20 cellular contexts compared by ENCODE assay signal in the genomic region with DNA sequence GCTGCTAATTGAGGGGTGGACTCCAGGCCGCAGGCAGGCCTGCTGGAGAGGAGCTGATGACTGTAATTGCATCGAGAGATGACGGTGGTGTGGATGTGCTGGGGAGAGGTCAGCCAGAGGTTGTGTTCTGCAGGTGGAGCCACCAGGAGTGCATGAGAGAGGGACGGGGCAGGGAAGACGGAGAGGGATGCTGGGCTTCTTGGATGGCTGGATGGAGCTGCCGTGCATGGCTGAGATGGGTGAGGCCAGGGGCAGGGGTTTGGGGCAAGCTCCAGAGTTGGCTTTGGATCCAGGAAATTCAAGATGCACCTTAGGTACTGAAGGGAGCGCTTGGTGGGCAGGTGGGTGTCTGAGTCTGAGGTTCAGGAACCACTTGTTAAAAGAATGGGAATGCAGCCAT.
A peak's percentile ranks its signal among the peaks of the same experiment; 100 is the strongest.
DNase-seq lines count a peak whose midpoint lies in the region; ATAC-seq, FAIRE-seq and TF ChIP-seq lines count a peak whose summit lies in the region.
"Had no signal": no experiment of that assay in that cellular context is flagged by ENCODE, and none has a peak within 500 bp of the region (broad histone marks: within the 10 kb centered on the region; RNA-seq: fewer than 3 reads in every experiment).

No MANE protein-coding gene starts in this region.

- TF ChIP-seq EP300 in HepG2 (IDR thresholded peaks at IDR 0.05; ENCODE audit: low read depth in 2 of 2, low read length in 2 of 2), result no peak
- TF ChIP-seq EP300 in HepG2 (CRISPR knock-in tag; IDR thresholded peaks at IDR 0.05; ENCODE audit: borderline replicate concordance), result no peak

- DNase-seq in HepG2 (ENCODE audit: low spot score) (no peak), right lobe of liver (no peak), WTC11 (ENCODE audit: low spot score) (no peak), neural crest cell (ENCODE audit: low read depth, low spot score) (no peak), frontal cortex (ENCODE audit: low spot score in 2 of 2) (no peak), coronary artery (ENCODE audit: low spot score) (no peak)
- DNase-seq: C1 segment of cervical spinal cord, GDM1, MG63, NCI-H1092, NCI-H146, NCI-H2081 treated with DMSO at 0.1 percent for 48 hours, NCI-H510A treated with DMSO at 0.1 percent for 48 hours, NCI-H82, SJCRH30 had no signal

- no TSS peak for BruUV-seq in HepG2 (replicated peaks; lab: Mats Ljungman, UMichigan)

- H3K9me3 ChIP-seq in HepG2 (ENCODE audit: low read length), result no peaks in the 10 kb centered on the region
- H3K9me3 ChIP-seq in right lobe of liver, result no peaks in the 10 kb centered on the region
- H3K9me3 ChIP-seq: MG63, SJCRH30 had no signal

- CTCF ChIA-PET in HepG2 (lab: Yijun Ruan, JAX; ENCODE audit: low intra/inter-chr PET ratio, low total read pairs) (no interaction called here), WTC11 (lab: Charles Lee) (interaction anchor here (1.1 kb wide), 1 partner anchor 23 kb away, joined by 5 read pairs; no protein-coding TSS in a partner anchor)

- POLR2A ChIA-PET in HepG2 (lab: Yijun Ruan, JAX), result no interaction called here
- POLR2A ChIA-PET in WTC11 (lab: Charles Lee), result no interaction called here

- H3K9me3 Mint-ChIP-seq in WTC11 (no peaks in the 10 kb centered on the region), neural crest cell (no peaks in the 10 kb centered on the region)

- H3K4me1 Mint-ChIP-seq in WTC11 (peaks cover 37% of the 10 kb centered on the region), neural crest cell (peaks cover 36% of the 10 kb centered on the region)

- no peak for TF ChIP-seq POLR2A in HepG2 (IDR thresholded peaks at IDR 0.05; ENCODE audit: insufficient read depth in 1 of 2, low read depth in 2 of 2, low read length in 2 of 2)
- no peak for TF ChIP-seq POLR2A in right lobe of liver (IDR thresholded peaks at IDR 0.05)

- no peaks in the 10 kb centered on the region for H3K27me3 Mint-ChIP-seq in WTC11 (ENCODE audit: low read depth)
- H3K27me3 Mint-ChIP-seq in neural crest cell (ENCODE audit: low read depth), result peaks cover 2% of the 10 kb centered on the region

- H3K4me3 ChIP-seq in HepG2 (replicated peaks in 1 of 3; ENCODE audit: insufficient read depth in 1 of 3, low read depth in 2 of 3, low read length in 3 of 3) (no peak overlapping the region), right lobe of liver (no peak overlapping the region), coronary artery (no peak overlapping the region)
- H3K4me3 ChIP-seq: MG63, SJCRH30 had no signal

- in situ Hi-C loops in HepG2 (cut with HindIII; ENCODE audit: extremely low pct_ligation_motif_present, low pct_unique_long_range_greater_than_20kb), result no loop called here

- no peak for FAIRE-seq in HepG2 (lab: Jason Lieb, UNC)
- FAIRE-seq in frontal cortex (lab: Jason Lieb, UNC), result no peak
- FAIRE-seq: A204.1, GM12892, H1 had no signal

- H3K27ac ChIP-seq in HepG2 (ENCODE audit: extremely low read length, insufficient read depth, low read length), result no peak overlapping the region
- no peak overlapping the region for H3K27ac ChIP-seq in right lobe of liver
- H3K27ac ChIP-seq in coronary artery, result no peak overlapping the region
- H3K27ac ChIP-seq: SJCRH30 had no signal

- TF ChIP-seq CTCF in HepG2 (CRISPR knock-in tag; IDR thresholded peaks at IDR 0.05) (no peak), right lobe of liver (IDR thresholded peaks at IDR 0.05) (no peak), WTC11 (IDR thresholded peaks at IDR 0.05) (no peak), neural crest cell (conservative IDR thresholded peaks at IDR 0.05) (no peak), coronary artery (IDR thresholded peaks at IDR 0.05) (no peak)

- H3K4me3 Mint-ChIP-seq in WTC11 (no peak overlapping the region), neural crest cell (no peak overlapping the region)

- peaks cover 27% of the 10 kb centered on the region for H3K4me1 ChIP-seq in HepG2 (ENCODE audit: insufficient read depth, low read length)
- H3K4me1 ChIP-seq in right lobe of liver, result peaks cover 0 to 10% (median 4%) of the 10 kb centered on the region in 4 donors

- no peak overlapping the region for H3K9ac ChIP-seq in HepG2 (ENCODE audit: insufficient read depth, low read depth, low read length)

- no peak overlapping the region for H3K4me2 ChIP-seq in HepG2 (ENCODE audit: low read depth, low read length)

- H2AFZ ChIP-seq in HepG2 (ENCODE audit: low read length), result no peak overlapping the region

- 98% methylated on average over 7 of the region's 7 CpGs for WGBS in HepG2 (ENCODE audit: low lambda C conversion rate)
- 75% methylated on average over 2 of the region's 7 CpGs for whole genome bisulfite sequencing in right lobe of liver (ENCODE audit: insufficient coverage, low coverage, low lambda C conversion rate, missing lambda C conversion rate)

- peaks cover 98% of the 10 kb centered on the region for H4K20me1 ChIP-seq in HepG2 (ENCODE audit: insufficient read depth, low read length)

- H3K36me3 Mint-ChIP-seq in WTC11, result no peaks in the 10 kb centered on the region
- peaks cover 4% of the 10 kb centered on the region for H3K36me3 Mint-ChIP-seq in neural crest cell (ENCODE audit: low read depth)

- H3K36me3 ChIP-seq in HepG2 (replicated peaks in 1 of 2; ENCODE audit: control insufficient read depth in 1 of 2, insufficient read depth in 2 of 2, low read length in 2 of 2), result peaks cover 23 to 65% of the 10 kb centered on the region in 2 experiments
- H3K36me3 ChIP-seq in right lobe of liver, result no peaks in the 10 kb centered on the region
- H3K36me3 ChIP-seq: SJCRH30 had no signal

- TF ChIP-seq RAD21 in HepG2 (CRISPR knock-in tag; IDR thresholded peaks at IDR 0.05), result no peak

- no peaks in the 10 kb centered on the region for H3K27me3 ChIP-seq in HepG2 (ENCODE audit: control insufficient read depth in 1 of 2, insufficient read depth in 2 of 2, low read length in 2 of 2)
- H3K27me3 ChIP-seq in right lobe of liver, result no peaks in the 10 kb centered on the region
- H3K27me3 ChIP-seq: MG63, SJCRH30 had no signal

- ATAC-seq in HepG2 (no peak), right lobe of liver (no peak), WTC11 (no peak), HG03039 (IDR thresholded peaks at IDR 0.05; ENCODE audit: unreplicated experiment) (no peak), GM21786 (IDR thresholded peaks at IDR 0.05; ENCODE audit: unreplicated experiment) (no peak)

- intact Hi-C loops in HepG2 (cut with micrococcal nuclease; ENCODE audit: unreplicated experiment), result no loop called here
- intact Hi-C loops in right lobe of liver (cut with DNase I), result no loop called here

- H3K27ac Mint-ChIP-seq in WTC11 (peak overlapping the region; percentile 44; the same call in 1 of the 2 replicates), neural crest cell (ENCODE audit: unreplicated experiment) (peak overlapping the region; percentile 32)

- peaks cover 95% of the 10 kb centered on the region for H3K79me2 ChIP-seq in HepG2 (ENCODE audit: insufficient read depth, low read length)

TF ChIP-seq in HepG2, 621 proteins besides CTCF, POLR2A, EP300 and RAD21 (continues in another document):
- TF ChIP-seq, protein P1, sequence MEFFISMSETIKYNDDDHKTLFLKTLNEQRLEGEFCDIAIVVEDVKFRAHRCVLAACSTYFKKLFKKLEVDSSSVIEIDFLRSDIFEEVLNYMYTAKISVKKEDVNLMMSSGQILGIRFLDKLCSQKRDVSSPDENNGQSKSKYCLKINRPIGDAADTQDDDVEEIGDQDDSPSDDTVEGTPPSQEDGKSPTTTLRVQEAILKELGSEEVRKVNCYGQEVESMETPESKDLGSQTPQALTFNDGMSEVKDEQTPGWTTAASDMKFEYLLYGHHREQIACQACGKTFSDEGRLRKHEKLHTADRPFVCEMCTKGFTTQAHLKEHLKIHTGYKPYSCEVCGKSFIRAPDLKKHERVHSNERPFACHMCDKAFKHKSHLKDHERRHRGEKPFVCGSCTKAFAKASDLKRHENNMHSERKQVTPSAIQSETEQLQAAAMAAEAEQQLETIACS (CRISPR knock-in tag; IDR thresholded peaks at IDR 0.05), result no peak

TF ChIP-seq in WTC11, 78 proteins besides CTCF, POLR2A, EP300 and RAD21 (continues in another document):
- TF ChIP-seq ZNF671 (CRISPR knock-in tag; IDR thresholded peaks at IDR 0.05) (no peak), MYBL2 (CRISPR knock-in tag; IDR thresholded peaks at IDR 0.05) (no peak), ZNF416 (CRISPR knock-in tag; IDR thresholded peaks at IDR 0.05) (no peak)
- TF ChIP-seq, protein P2, sequence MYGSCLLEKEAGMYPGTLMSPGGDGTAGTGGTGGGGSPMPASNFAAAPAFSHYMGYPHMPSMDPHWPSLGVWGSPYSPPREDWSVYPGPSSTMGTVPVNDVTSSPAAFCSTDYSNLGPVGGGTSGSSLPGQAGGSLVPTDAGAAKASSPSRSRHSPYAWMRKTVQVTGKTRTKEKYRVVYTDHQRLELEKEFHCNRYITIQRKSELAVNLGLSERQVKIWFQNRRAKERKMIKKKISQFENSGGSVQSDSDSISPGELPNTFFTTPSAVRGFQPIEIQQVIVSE (CRISPR knock-in tag; IDR thresholded peaks at IDR 0.05; ENCODE audit: borderline replicate concordance), result no peak
- TF ChIP-seq, protein P3, sequence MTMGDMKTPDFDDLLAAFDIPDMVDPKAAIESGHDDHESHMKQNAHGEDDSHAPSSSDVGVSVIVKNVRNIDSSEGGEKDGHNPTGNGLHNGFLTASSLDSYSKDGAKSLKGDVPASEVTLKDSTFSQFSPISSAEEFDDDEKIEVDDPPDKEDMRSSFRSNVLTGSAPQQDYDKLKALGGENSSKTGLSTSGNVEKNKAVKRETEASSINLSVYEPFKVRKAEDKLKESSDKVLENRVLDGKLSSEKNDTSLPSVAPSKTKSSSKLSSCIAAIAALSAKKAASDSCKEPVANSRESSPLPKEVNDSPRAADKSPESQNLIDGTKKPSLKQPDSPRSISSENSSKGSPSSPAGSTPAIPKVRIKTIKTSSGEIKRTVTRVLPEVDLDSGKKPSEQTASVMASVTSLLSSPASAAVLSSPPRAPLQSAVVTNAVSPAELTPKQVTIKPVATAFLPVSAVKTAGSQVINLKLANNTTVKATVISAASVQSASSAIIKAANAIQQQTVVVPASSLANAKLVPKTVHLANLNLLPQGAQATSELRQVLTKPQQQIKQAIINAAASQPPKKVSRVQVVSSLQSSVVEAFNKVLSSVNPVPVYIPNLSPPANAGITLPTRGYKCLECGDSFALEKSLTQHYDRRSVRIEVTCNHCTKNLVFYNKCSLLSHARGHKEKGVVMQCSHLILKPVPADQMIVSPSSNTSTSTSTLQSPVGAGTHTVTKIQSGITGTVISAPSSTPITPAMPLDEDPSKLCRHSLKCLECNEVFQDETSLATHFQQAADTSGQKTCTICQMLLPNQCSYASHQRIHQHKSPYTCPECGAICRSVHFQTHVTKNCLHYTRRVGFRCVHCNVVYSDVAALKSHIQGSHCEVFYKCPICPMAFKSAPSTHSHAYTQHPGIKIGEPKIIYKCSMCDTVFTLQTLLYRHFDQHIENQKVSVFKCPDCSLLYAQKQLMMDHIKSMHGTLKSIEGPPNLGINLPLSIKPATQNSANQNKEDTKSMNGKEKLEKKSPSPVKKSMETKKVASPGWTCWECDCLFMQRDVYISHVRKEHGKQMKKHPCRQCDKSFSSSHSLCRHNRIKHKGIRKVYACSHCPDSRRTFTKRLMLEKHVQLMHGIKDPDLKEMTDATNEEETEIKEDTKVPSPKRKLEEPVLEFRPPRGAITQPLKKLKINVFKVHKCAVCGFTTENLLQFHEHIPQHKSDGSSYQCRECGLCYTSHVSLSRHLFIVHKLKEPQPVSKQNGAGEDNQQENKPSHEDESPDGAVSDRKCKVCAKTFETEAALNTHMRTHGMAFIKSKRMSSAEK (CRISPR knock-in tag; IDR thresholded peaks at IDR 0.05; ENCODE audit: borderline replicate concordance), result no peak
